In genomic region chr16:24539850-24540484, GRCh38 we compare ENCODE assay signal across 1 cellular context.
A peak's percentile ranks its signal among the peaks of the same experiment; 100 is the strongest.
TF ChIP-seq lines count a peak whose summit lies in the region.

No MANE protein-coding gene starts in this region.

TF ChIP-seq in HepG2, 621 proteins besides CTCF, POLR2A, EP300 and RAD21 (continued from another document and continues in another):
- TF ChIP-seq SNAPC4 (CRISPR knock-in tag; IDR thresholded peaks at IDR 0.05) (peak; percentile 85; the same call in 1 of the 2 replicates), ZNF800 (CRISPR knock-in tag; IDR thresholded peaks at IDR 0.05) (no peak; the same call in 1 of the 2 replicates), ZNF354B (CRISPR knock-in tag; IDR thresholded peaks at IDR 0.05) (no peak), ARID4A (CRISPR knock-in tag; IDR thresholded peaks at IDR 0.05; ENCODE audit: borderline replicate concordance) (no peak), STAT6 (CRISPR knock-in tag; IDR thresholded peaks at IDR 0.05; ENCODE audit: borderline replicate concordance) (no peak), CENPX (CRISPR knock-in tag; IDR thresholded peaks at IDR 0.05) (no peak), CAMTA2 (CRISPR knock-in tag; IDR thresholded peaks at IDR 0.05; ENCODE audit: borderline replicate concordance) (peak; percentile 95), ETV5 (CRISPR knock-in tag; IDR thresholded peaks at IDR 0.05; ENCODE audit: borderline replicate concordance) (no peak), RBM39 (IDR thresholded peaks at IDR 0.05; ENCODE audit: low read depth, low read length, poor library complexity, severe bottlenecking) (no peak), HES4 (CRISPR knock-in tag; IDR thresholded peaks at IDR 0.05; ENCODE audit: borderline replicate concordance) (no peak; the same call in 1 of the 2 replicates), SP2 (CRISPR knock-in tag; IDR thresholded peaks at IDR 0.05) (no peak), PAWR (CRISPR knock-in tag; IDR thresholded peaks at IDR 0.05; ENCODE audit: borderline replicate concordance) (0 out of 2 replicates have a peak, but pooled peaks have one; percentile 54), REPIN1 (CRISPR knock-in tag; IDR thresholded peaks at IDR 0.05; ENCODE audit: borderline replicate concordance, low read depth) (no peak), FOXC1 (CRISPR knock-in tag; IDR thresholded peaks at IDR 0.05; ENCODE audit: borderline replicate concordance) (no peak), ZNF543 (CRISPR knock-in tag; IDR thresholded peaks at IDR 0.05) (peak; percentile 25; the same call in 1 of the 2 replicates), KLF13 (CRISPR knock-in tag; IDR thresholded peaks at IDR 0.05) (no peak), RBAK (CRISPR knock-in tag; IDR thresholded peaks at IDR 0.05) (no peak), ZNF468 (CRISPR knock-in tag; IDR thresholded peaks at IDR 0.05) (peak; percentile 10; the same call in 1 of the 2 replicates), PATZ1 (CRISPR knock-in tag; IDR thresholded peaks at IDR 0.05) (no peak), ZNF205 (CRISPR knock-in tag; IDR thresholded peaks at IDR 0.05) (no peak), SIN3A (IDR thresholded peaks at IDR 0.05; ENCODE audit: borderline replicate concordance, low read depth, low read length) (no peak), HDAC2 (CRISPR knock-in tag; IDR thresholded peaks at IDR 0.05) (no peak), SMAD3 (CRISPR knock-in tag; IDR thresholded peaks at IDR 0.05) (no peak), CBX2 (IDR thresholded peaks at IDR 0.05; ENCODE audit: low read depth, low read length) (no peak), CBX2 (CRISPR knock-in tag; IDR thresholded peaks at IDR 0.05; ENCODE audit: low read depth) (no peak), ZKSCAN5 (CRISPR knock-in tag; IDR thresholded peaks at IDR 0.05) (no peak), ZNF512B (CRISPR knock-in tag; IDR thresholded peaks at IDR 0.05; ENCODE audit: borderline replicate concordance) (no peak), MBNL3 (CRISPR knock-in tag; conservative IDR thresholded peaks at IDR 0.05) (no peak), PREB (CRISPR knock-in tag; IDR thresholded peaks at IDR 0.05) (no peak), NCOR1 (IDR thresholded peaks at IDR 0.05; ENCODE audit: borderline replicate concordance, low read length) (no peak), ZNF501 (CRISPR knock-in tag; IDR thresholded peaks at IDR 0.05) (no peak), ZNF768 (CRISPR knock-in tag; IDR thresholded peaks at IDR 0.05) (no peak), RXRB (CRISPR knock-in tag; IDR thresholded peaks at IDR 0.05; ENCODE audit: borderline replicate concordance) (0 out of 2 replicates have a peak, but pooled peaks have one; percentile 24), ZNF232 (CRISPR knock-in tag; IDR thresholded peaks at IDR 0.05; ENCODE audit: borderline replicate concordance) (no peak), ZNF704 (CRISPR knock-in tag; IDR thresholded peaks at IDR 0.05; ENCODE audit: borderline replicate concordance) (no peak), ZNF605 (CRISPR knock-in tag; IDR thresholded peaks at IDR 0.05) (no peak), E2F1 (CRISPR knock-in tag; IDR thresholded peaks at IDR 0.05) (no peak)
